Comparison of ENCODE assay signal across 17 cellular contexts in genomic region chr12:90098132-90098779, GRCh38.
DNase-seq lines count a peak whose midpoint lies in the region; ATAC-seq and TF ChIP-seq lines count a peak whose summit lies in the region.
"Had no signal": no experiment of that assay in that cellular context is flagged by ENCODE, and none has a peak within 500 bp of the region (broad histone marks: within the 10 kb centered on the region; RNA-seq: fewer than 3 reads in every experiment).

No MANE protein-coding gene starts in this region.

- H3K27ac ChIP-seq in DND-41 (ENCODE audit: low read length), result no peak overlapping the region
- H3K27ac ChIP-seq in IMR-90 (ENCODE audit: insufficient read depth, low read length), result no peak overlapping the region
- H3K27ac ChIP-seq: C4-2B, SK-N-MC, uterus had no signal

- no peak overlapping the region for H2BK20ac ChIP-seq in IMR-90 (ENCODE audit: low read depth, low read length)

- peak overlapping the region; percentile 24 to 76 (median 66) for H3K27ac Mint-ChIP-seq in nephron
- H3K27ac Mint-ChIP-seq: activated naive CD4-positive, alpha-beta T cell treated with anti-CD3 and anti-CD28 coated beads for 36 hours; stimulated activated effector memory CD8-positive, alpha-beta T cell treated with anti-CD3 and anti-CD28 coated beads, Interleukin-12 subunit alpha, Interleukin-12 subunit beta, amount 100 ng/mL, for 72 hours had no signal

- peak; percentile 17 for DNase-seq in DND-41
- no peak for DNase-seq in IMR-90
- DNase-seq in adipocyte (ENCODE audit: low read depth), result peak; percentile 11
- no peak for DNase-seq in HK-2 (ENCODE audit: unreplicated experiment)
- DNase-seq: activated naive CD4-positive, alpha-beta T cell treated with anti-CD3 and anti-CD28 coated beads for 36 hours; islet precursor cell; NCI-H146; stimulated activated CD4-positive, alpha-beta T cell treated with anti-CD3 and anti-CD28 coated beads, Interleukin-4, amount 100 ng/mL, for 4 hours; uterus had no signal

- H3K79me1 ChIP-seq in IMR-90 (ENCODE audit: low read depth in 1 of 2, low read length in 2 of 2), result no peaks in the 10 kb centered on the region

- H3K4me3 Mint-ChIP-seq in nephron, result no peak overlapping the region
- H3K4me3 Mint-ChIP-seq: activated naive CD4-positive, alpha-beta T cell treated with anti-CD3 and anti-CD28 coated beads for 36 hours; central memory CD8-positive, alpha-beta T cell; stimulated activated effector memory CD8-positive, alpha-beta T cell treated with anti-CD3 and anti-CD28 coated beads, Interleukin-12 subunit alpha, Interleukin-12 subunit beta, amount 100 ng/mL, for 72 hours had no signal

- no peaks in the 10 kb centered on the region; the same call in 1 of the 2 replicates for H3K9me1 ChIP-seq in IMR-90 (ENCODE audit: insufficient read depth, low read length)

- H2BK5ac ChIP-seq in IMR-90 (ENCODE audit: low read depth, low read length, poor library complexity, severe bottlenecking), result no peak overlapping the region

- H3K9ac ChIP-seq in DND-41 (ENCODE audit: low read depth, low read length) (no peak overlapping the region), IMR-90 (ENCODE audit: low read depth, low read length) (no peak overlapping the region), adipocyte (ENCODE audit: low read length) (no peak overlapping the region)

- no peak overlapping the region for H2AFZ ChIP-seq in DND-41 (ENCODE audit: low read depth, low read length)
- no peak overlapping the region for H2AFZ ChIP-seq in IMR-90 (replicated peaks; ENCODE audit: low read length, poor library complexity)

- no CpG with 5 or more reads among the region's 2 CpGs for WGBS in IMR-90 (ENCODE audit: extremely low coverage in 2 of 2, insufficient read length in 1 of 2), 2 experiments

- ATAC-seq in DND-41 (ENCODE audit: insufficient read depth, low read depth), result peak; percentile 73
- no peak for ATAC-seq in IMR-90 (ENCODE audit: low read depth)
- no peak for ATAC-seq in HG03378 (IDR thresholded peaks at IDR 0.05; ENCODE audit: unreplicated experiment)
- ATAC-seq in HG03025 (IDR thresholded peaks at IDR 0.05; ENCODE audit: low FRiP score, unreplicated experiment), result no peak
- no peak for ATAC-seq in GM18502 (IDR thresholded peaks at IDR 0.05; ENCODE audit: poor library complexity, unreplicated experiment)

- H2AK5ac ChIP-seq in IMR-90 (ENCODE audit: low read depth, low read length), result no peak overlapping the region; the same call in 1 of the 2 replicates

- no peaks in the 10 kb centered on the region for H3K27me3 Mint-ChIP-seq in nephron (ENCODE audit: low read depth)

- H3K4ac ChIP-seq in IMR-90 (ENCODE audit: low read depth, low read length), result no peak overlapping the region

- H3K56ac ChIP-seq in IMR-90 (ENCODE audit: extremely low read depth, insufficient read depth, low read length), result no peak overlapping the region

- no peaks in the 10 kb centered on the region for H3K9me3 ChIP-seq in DND-41 (ENCODE audit: insufficient read depth, low read length, severe bottlenecking)
- H3K9me3 ChIP-seq in IMR-90 (ENCODE audit: control insufficient read depth, insufficient read depth, low read length), result no peaks in the 10 kb centered on the region
- no peaks in the 10 kb centered on the region for H3K9me3 ChIP-seq in adipocyte (ENCODE audit: control insufficient read depth, low read length)
- H3K9me3 ChIP-seq: uterus had no signal

- 0 out of 2 replicates have a peak overlapping the region, but pooled peaks have one; percentile 75 for H3K14ac ChIP-seq in IMR-90 (replicated peaks; ENCODE audit: low read depth, low read length)

- dilution Hi-C loops in IMR-90 (cut with HindIII; ENCODE audit: low sequenced_read_pairs, unreplicated experiment), result no loop called here

- H3K27me3 ChIP-seq in DND-41 (ENCODE audit: insufficient read depth, low read length, poor library complexity), result no peaks in the 10 kb centered on the region
- no peaks in the 10 kb centered on the region for H3K27me3 ChIP-seq in IMR-90 (ENCODE audit: control insufficient read depth, insufficient read depth, low read length)
- H3K27me3 ChIP-seq in adipocyte (replicated peaks; ENCODE audit: control insufficient read depth, insufficient read depth, low read length), result no peaks in the 10 kb centered on the region
- H3K27me3 ChIP-seq: uterus had no signal

- no peak overlapping the region for H3K23ac ChIP-seq in IMR-90 (ENCODE audit: low read depth, low read length)

- POLR2A ChIA-PET in IMR-90 (lab: Charles Lee; ENCODE audit: unreplicated experiment), result no interaction called here

- intact Hi-C loops in IMR-90 (cut with micrococcal nuclease), result no loop called here

- H3K4me1 ChIP-seq in DND-41 (ENCODE audit: insufficient read depth, low read length) (peaks cover 22% of the 10 kb centered on the region), IMR-90 (ENCODE audit: control insufficient read depth, insufficient read depth, low read length) (peaks cover 3% of the 10 kb centered on the region), adipocyte (ENCODE audit: control insufficient read depth, insufficient read depth, low read length) (no peaks in the 10 kb centered on the region)
- H3K4me1 ChIP-seq: uterus had no signal

- peak overlapping the region; percentile 28; the same call in 1 of the 2 replicates for H3K4me2 ChIP-seq in DND-41 (ENCODE audit: insufficient read depth, low read length)
- H3K4me2 ChIP-seq in IMR-90 (ENCODE audit: low read depth, low read length), result no peak overlapping the region

- in situ Hi-C loops in IMR-90 (cut with MboI; ENCODE audit: low sequenced_read_pairs), result no loop called here

- H3K36me3 Mint-ChIP-seq in nephron (ENCODE audit: low read depth), result no peaks in the 10 kb centered on the region
- H3K36me3 Mint-ChIP-seq: stimulated activated effector memory CD8-positive, alpha-beta T cell treated with anti-CD3 and anti-CD28 coated beads, Interleukin-12 subunit alpha, Interleukin-12 subunit beta, amount 100 ng/mL, for 72 hours had no signal

- no peaks in the 10 kb centered on the region for H3K36me3 ChIP-seq in DND-41 (ENCODE audit: insufficient read depth, low read length)
- H3K36me3 ChIP-seq in IMR-90 (ENCODE audit: control insufficient read depth, insufficient read depth, low read length), result no peaks in the 10 kb centered on the region
- no peaks in the 10 kb centered on the region for H3K36me3 ChIP-seq in adipocyte (ENCODE audit: control insufficient read depth, insufficient read depth, low read length, severe bottlenecking)
- H3K36me3 ChIP-seq: uterus had no signal

- H4K20me1 ChIP-seq in DND-41 (ENCODE audit: insufficient read depth, low read length) (no peaks in the 10 kb centered on the region), IMR-90 (ENCODE audit: insufficient read depth, low read length) (no peaks in the 10 kb centered on the region)

- no peaks in the 10 kb centered on the region for H3K9me3 Mint-ChIP-seq in nephron
- H3K9me3 Mint-ChIP-seq: activated naive CD4-positive, alpha-beta T cell treated with anti-CD3 and anti-CD28 coated beads for 36 hours; central memory CD8-positive, alpha-beta T cell; stimulated activated effector memory CD8-positive, alpha-beta T cell treated with anti-CD3 and anti-CD28 coated beads, Interleukin-12 subunit alpha, Interleukin-12 subunit beta, amount 100 ng/mL, for 72 hours had no signal

- H2BK15ac ChIP-seq in IMR-90 (ENCODE audit: low read depth, low read length), result no peak overlapping the region; the same call in 2 of the 3 replicates

- H3K18ac ChIP-seq in IMR-90 (ENCODE audit: low read depth, low read length), result no peak overlapping the region

- TF ChIP-seq CTCF in DND-41 (IDR thresholded peaks at IDR 0.05; ENCODE audit: borderline replicate concordance, extremely low read depth, low read length, poor library complexity, severe bottlenecking) (no peak), IMR-90 (conservative IDR thresholded peaks at IDR 0.05; ENCODE audit: low read depth, low read length) (no peak), nephron (IDR thresholded peaks at IDR 0.05; ENCODE audit: unreplicated experiment in 3 of 3) (no peak)

- TF ChIP-seq RAD21 in IMR-90 (IDR thresholded peaks at IDR 0.05; ENCODE audit: low read length), result no peak

- H3K4me1 Mint-ChIP-seq in nephron, result peaks cover 29% of the 10 kb centered on the region

- peak overlapping the region in 1 of 2 experiments; percentile 24; a peak in 1 of 4 replicates for H4K8ac ChIP-seq in IMR-90 (ENCODE audit: low read depth in 2 of 2, low read length in 2 of 2)

- H2AK9ac ChIP-seq in IMR-90 (replicated peaks; ENCODE audit: low read depth, low read length, poor library complexity), result no peak overlapping the region

- H3K4me3 ChIP-seq in DND-41 (ENCODE audit: low read depth in 1 of 2, low read length in 2 of 2) (no peak overlapping the region), IMR-90 (ENCODE audit: insufficient read depth, low read depth, low read length) (no peak overlapping the region), adipocyte (ENCODE audit: low read length) (no peak overlapping the region)
- H3K4me3 ChIP-seq: SK-N-MC, uterus had no signal

- CTCF ChIA-PET in IMR-90 (lab: Yijun Ruan, JAX), result interaction anchor here (1.5 kb wide), 1 partner anchor 13 kb away, joined by 4 read pairs; no protein-coding TSS in a partner anchor

- BruUV-seq in IMR-90 (replicated peaks; lab: Mats Ljungman, UMichigan), result no TSS peak

- no peak for TF ChIP-seq POLR2A in IMR-90 (IDR thresholded peaks at IDR 0.05; ENCODE audit: low read depth, low read length)

- no peak overlapping the region for H4K5ac ChIP-seq in IMR-90 (ENCODE audit: low read depth, low read length)

- no peaks in the 10 kb centered on the region for H3K79me2 ChIP-seq in DND-41 (ENCODE audit: insufficient read depth, low read length)

- no peak overlapping the region for H4K91ac ChIP-seq in IMR-90 (ENCODE audit: insufficient read depth, low read depth, low read length)

- no peak overlapping the region; the same call in 1 of the 2 replicates for H2BK120ac ChIP-seq in IMR-90 (ENCODE audit: low read depth, low read length)

TF ChIP-seq in IMR-90, 13 proteins besides CTCF, POLR2A, EP300 and RAD21:
- no peak for TF ChIP-seq MAZ (IDR thresholded peaks at IDR 0.05; ENCODE audit: borderline replicate concordance, low read depth, low read length)
- no peak for TF ChIP-seq CEBPB (IDR thresholded peaks at IDR 0.05; ENCODE audit: low read depth, low read length)
TF ChIP-seq in IMR-90: peak in this region for 0.

Comparison
In these comparisons a context has a peak if more than half of its experiments do, and no peak if none do; other contexts are left out.
1. DNase-seq: peak in DND-41 (single experiment) and adipocyte (single experiment); none in IMR-90 (single experiment) and HK-2 (single experiment).